9 cellular contexts compared by ENCODE assay signal in genomic region chr10:123995082-123995460, GRCh38.
DNase-seq lines count a peak whose midpoint lies in the region; ATAC-seq lines count a peak whose summit lies in the region.
"Had no signal": no experiment of that assay in that cellular context is flagged by ENCODE, and none has a peak within 500 bp of the region (broad histone marks: within the 10 kb centered on the region; RNA-seq: fewer than 3 reads in every experiment).

No MANE protein-coding gene starts in this region.

- H3K27me3 ChIP-seq in iPS-20b (ENCODE audit: insufficient read depth, low read length) = peaks cover 49% of the 10 kb centered on the region

- ATAC-seq in stimulated activated memory B cell treated with anti-CD40 and anti-IgM and Interleukin-4, amounts not matched to agents 10 μg/mL and 1 μg/mL and 100 μg/mL, for 72 hours = no peak
- ATAC-seq in GM21526 (IDR thresholded peaks at IDR 0.05; ENCODE audit: low FRiP score, unreplicated experiment) = no peak

- H3K9ac ChIP-seq in iPS-20b (ENCODE audit: low read depth, low read length) = peak overlapping the region; percentile 2; the same call in 1 of the 2 replicates

- peaks cover 15% of the 10 kb centered on the region for H3K4me1 Mint-ChIP-seq in T-helper 1 cell treated with Interleukin-12 subunit alpha and Interleukin-12 subunit beta and Interleukin-4 antibody, amounts not matched to agents 30 μg/mL and 1 μg/mL, for 36 hours (ENCODE audit: low read depth)
- peaks cover 12% of the 10 kb centered on the region for H3K4me1 Mint-ChIP-seq in activated T-helper 1 cell treated with anti-CD3 and anti-CD28 coated beads, Interleukin-12 subunit alpha, Interleukin-12 subunit beta, Interleukin-2, Interleukin-4 antibody, amounts not matched to agents 30 ng/mL and 10 ng/mL and 1 ng/mL, durations not matched to agents 14 hours and 24 hours and 36 hours (ENCODE audit: low read depth)
- H3K4me1 Mint-ChIP-seq in stimulated activated memory B cell treated with anti-CD40 and anti-IgM and Interleukin-4, amounts not matched to agents 10 μg/mL and 1 μg/mL and 100 μg/mL, for 72 hours = peaks cover 37% of the 10 kb centered on the region

- peak overlapping the region; percentile 62 for H3K4me3 ChIP-seq in iPS-20b (ENCODE audit: low read length)

- H3K4me3 Mint-ChIP-seq in T-helper 1 cell treated with Interleukin-12 subunit alpha and Interleukin-12 subunit beta and Interleukin-4 antibody, amounts not matched to agents 30 μg/mL and 1 μg/mL, for 36 hours = peak overlapping the region; percentile 48
- peak overlapping the region; percentile 53 for H3K4me3 Mint-ChIP-seq in activated T-helper 1 cell treated with anti-CD3 and anti-CD28 coated beads, Interleukin-12 subunit alpha, Interleukin-12 subunit beta, Interleukin-2, Interleukin-4 antibody, amounts not matched to agents 30 ng/mL and 10 ng/mL and 1 ng/mL, durations not matched to agents 14 hours and 24 hours and 36 hours
- H3K4me3 Mint-ChIP-seq in stimulated activated memory B cell treated with anti-CD40 and anti-IgM and Interleukin-4, amounts not matched to agents 10 μg/mL and 1 μg/mL and 100 μg/mL, for 72 hours = peak overlapping the region; percentile 74

- DNase-seq in T-helper 1 cell (no peak), dedifferentiated amniotic fluid mesenchymal stem cell (ENCODE audit: extremely low spot score) (no peak), NCI-H510A treated with DMSO at 0.1 percent for 48 hours (lab: John Stamatoyannopoulos, UW) (no peak)
- no peak for DNase-seq in activated T-helper 1 cell treated with anti-CD3 and anti-CD28 coated beads, Interleukin-12 subunit alpha, Interleukin-12 subunit beta, Interleukin-2, Interleukin-4 antibody, amounts not matched to agents 30 ng/mL and 10 ng/mL and 1 ng/mL, durations not matched to agents 14 hours and 24 hours and 36 hours (ENCODE audit: low spot score)

- no peaks in the 10 kb centered on the region for H3K4me1 ChIP-seq in iPS-20b (ENCODE audit: insufficient read depth, low read length)

- H3K36me3 ChIP-seq in iPS-20b (ENCODE audit: insufficient read depth, low read depth, low read length) = no peaks in the 10 kb centered on the region

- peaks cover 65% of the 10 kb centered on the region for H3K27me3 Mint-ChIP-seq in T-helper 1 cell treated with Interleukin-12 subunit alpha and Interleukin-12 subunit beta and Interleukin-4 antibody, amounts not matched to agents 30 μg/mL and 1 μg/mL, for 36 hours (ENCODE audit: low read depth)
- H3K27me3 Mint-ChIP-seq in activated T-helper 1 cell treated with anti-CD3 and anti-CD28 coated beads, Interleukin-12 subunit alpha, Interleukin-12 subunit beta, Interleukin-2, Interleukin-4 antibody, amounts not matched to agents 30 ng/mL and 10 ng/mL and 1 ng/mL, durations not matched to agents 14 hours and 24 hours and 36 hours (ENCODE audit: insufficient read depth) = peaks cover 46% of the 10 kb centered on the region
- peaks cover 50% of the 10 kb centered on the region for H3K27me3 Mint-ChIP-seq in stimulated activated memory B cell treated with anti-CD40 and anti-IgM and Interleukin-4, amounts not matched to agents 10 μg/mL and 1 μg/mL and 100 μg/mL, for 72 hours

- no peaks in the 10 kb centered on the region for H3K9me3 ChIP-seq in iPS-20b (ENCODE audit: insufficient read depth, low read depth, low read length)

- H3K36me3 Mint-ChIP-seq in T-helper 1 cell treated with Interleukin-12 subunit alpha and Interleukin-12 subunit beta and Interleukin-4 antibody, amounts not matched to agents 30 μg/mL and 1 μg/mL, for 36 hours (ENCODE audit: low read depth) = no peaks in the 10 kb centered on the region
- no peaks in the 10 kb centered on the region for H3K36me3 Mint-ChIP-seq in activated T-helper 1 cell treated with anti-CD3 and anti-CD28 coated beads, Interleukin-12 subunit alpha, Interleukin-12 subunit beta, Interleukin-2, Interleukin-4 antibody, amounts not matched to agents 30 ng/mL and 10 ng/mL and 1 ng/mL, durations not matched to agents 14 hours and 24 hours and 36 hours (ENCODE audit: low read depth)
- no peaks in the 10 kb centered on the region for H3K36me3 Mint-ChIP-seq in stimulated activated memory B cell treated with anti-CD40 and anti-IgM and Interleukin-4, amounts not matched to agents 10 μg/mL and 1 μg/mL and 100 μg/mL, for 72 hours
- H3K36me3 Mint-ChIP-seq: activated naive CD8-positive, alpha-beta T cell treated with anti-CD3 and anti-CD28 coated beads, Interleukin-2, amount 10 ng/mL, durations not matched to agents 7 days and 5 days had no signal

- H3K27ac ChIP-seq in iPS-20b (ENCODE audit: low read length) = no peak overlapping the region

- no peaks in the 10 kb centered on the region for H3K9me3 Mint-ChIP-seq in T-helper 1 cell treated with Interleukin-12 subunit alpha and Interleukin-12 subunit beta and Interleukin-4 antibody, amounts not matched to agents 30 μg/mL and 1 μg/mL, for 36 hours
- H3K9me3 Mint-ChIP-seq in activated T-helper 1 cell treated with anti-CD3 and anti-CD28 coated beads, Interleukin-12 subunit alpha, Interleukin-12 subunit beta, Interleukin-2, Interleukin-4 antibody, amounts not matched to agents 30 ng/mL and 10 ng/mL and 1 ng/mL, durations not matched to agents 14 hours and 24 hours and 36 hours = no peaks in the 10 kb centered on the region
- no peaks in the 10 kb centered on the region for H3K9me3 Mint-ChIP-seq in stimulated activated memory B cell treated with anti-CD40 and anti-IgM and Interleukin-4, amounts not matched to agents 10 μg/mL and 1 μg/mL and 100 μg/mL, for 72 hours

- H3K27ac Mint-ChIP-seq in T-helper 1 cell treated with Interleukin-12 subunit alpha and Interleukin-12 subunit beta and Interleukin-4 antibody, amounts not matched to agents 30 μg/mL and 1 μg/mL, for 36 hours = no peak overlapping the region
- H3K27ac Mint-ChIP-seq in activated T-helper 1 cell treated with anti-CD3 and anti-CD28 coated beads, Interleukin-12 subunit alpha, Interleukin-12 subunit beta, Interleukin-2, Interleukin-4 antibody, amounts not matched to agents 30 ng/mL and 10 ng/mL and 1 ng/mL, durations not matched to agents 14 hours and 24 hours and 36 hours = no peak overlapping the region
- peak overlapping the region; percentile 52 for H3K27ac Mint-ChIP-seq in stimulated activated memory B cell treated with anti-CD40 and anti-IgM and Interleukin-4, amounts not matched to agents 10 μg/mL and 1 μg/mL and 100 μg/mL, for 72 hours
- H3K27ac Mint-ChIP-seq: activated naive CD8-positive, alpha-beta T cell treated with anti-CD3 and anti-CD28 coated beads, Interleukin-2, amount 10 ng/mL, durations not matched to agents 7 days and 5 days had no signal

- intact Hi-C loops in activated T-helper 1 cell treated with anti-CD3 and anti-CD28 coated beads, Interleukin-12 subunit alpha, Interleukin-12 subunit beta, Interleukin-2, Interleukin-4 antibody, amounts not matched to agents 30 ng/mL and 10 ng/mL and 1 ng/mL, durations not matched to agents 14 hours and 24 hours and 36 hours (cut with micrococcal nuclease) = loop anchor here (2.0 to 5.0 kb wide), 2 partner anchors 97 to 230 kb away; partner anchors contain the start of gene CHST15
